Comparison of ENCODE assay signal across 27 cellular contexts in genomic region chr19:17104679-17105078, GRCh38. TPM values are rescaled to one million over a fixed set of nuclear protein-coding genes. Genes with fewer than 3 reads are reported as not detected.
DNase-seq lines count a peak whose midpoint lies in the region; ATAC-seq and TF ChIP-seq lines count a peak whose summit lies in the region.
"Had no signal": no experiment of that assay in that cellular context is flagged by ENCODE, and none has a peak within 500 bp of the region (broad histone marks: within the 10 kb centered on the region; RNA-seq: fewer than 3 reads in every experiment).

No MANE protein-coding gene starts in this region.

- H3F3A ChIP-seq in OCI-LY1 (ENCODE audit: insufficient read depth, low read length): no peaks in the 10 kb centered on the region

- H3K9me3 Mint-ChIP-seq in dendritic cell treated with granulocyte-macrophage colony-stimulating factor and Interleukin-4, amounts not matched to agents 40 ng/mL and 50 ng/mL, for 4 days: peaks cover 16% of the 10 kb centered on the region
- H3K9me3 Mint-ChIP-seq: activated naive CD4-positive, alpha-beta T cell treated with anti-CD3 and anti-CD28 coated beads, Interleukin-2, amount 50 U/mL, for 72 hours had no signal

- ATAC-seq in activated CD4-positive, CD25-positive, alpha-beta regulatory T cell treated with anti-CD3 and anti-CD28 coated beads, Interleukin-2, amount 50 U/mL, for 24 hours: peak; percentile 30 to 35
- no peak for ATAC-seq in HG02798 (IDR thresholded peaks at IDR 0.05; ENCODE audit: poor library complexity, unreplicated experiment)
- ATAC-seq: HCT116, left colon had no signal

- no peaks in the 10 kb centered on the region for H3K9me2 ChIP-seq in OCI-LY1 (ENCODE audit: low read depth, low read length)
- H3K9me2 ChIP-seq: SK-N-SH had no signal

- no peak for DNase-seq in activated CD4-positive, CD25-positive, alpha-beta regulatory T cell treated with anti-CD3 and anti-CD28 coated beads, Interleukin-2, amount 50 U/mL, for 72 hours
- no peak for DNase-seq in putamen (ENCODE audit: low spot score)
- DNase-seq in colonic mucosa: no peak
- DNase-seq in kidney glomerular epithelial cell (lab: John Stamatoyannopoulos, UW): no peak
- DNase-seq: 8988T; activated CD4-positive, alpha-beta T cell treated with anti-CD3 and anti-CD28 coated beads, Interleukin-2, amount 50 U/mL, for 4 hours; activated CD8-positive, alpha-beta memory T cell treated with anti-CD3 and anti-CD28 coated beads, Interleukin-2, amount 50 U/mL, for 48 hours; CD8-positive, alpha-beta memory T cell; dermis blood vessel endothelial cell; esophagus squamous epithelium; left colon; MV-4-11; NCI-H146; NCI-H446 treated with DMSO at 0.1 percent for 48 hours; sigmoid colon; SK-N-SH; stimulated activated CD4-positive, alpha-beta T cell treated with anti-CD3 and anti-CD28 coated beads, Interleukin-4, amount 100 ng/mL, for 4 hours; stimulated activated naive CD4-positive, alpha-beta T cell treated with Interleukin-2 at 50 U/mL for 16 hours; testis had no signal

- H3K9ac ChIP-seq in OCI-LY1 (ENCODE audit: low read length) (peak overlapping the region; percentile 5; the same call in 1 of the 2 replicates), colonic mucosa (ENCODE audit: low read depth in 2 of 2, low read length in 2 of 2) (no peak overlapping the region)
- H3K9ac ChIP-seq: KMS-11, SK-N-SH had no signal

- H3K27me3 ChIP-seq in OCI-LY1 (ENCODE audit: insufficient read depth, low read length): no peaks in the 10 kb centered on the region
- H3K27me3 ChIP-seq in colonic mucosa: no peaks in the 10 kb centered on the region
- H3K27me3 ChIP-seq: esophagus squamous epithelium, hepatocyte, sigmoid colon, testis had no signal

- no peak overlapping the region for H3K4me3 Mint-ChIP-seq in dendritic cell treated with granulocyte-macrophage colony-stimulating factor and Interleukin-4, amounts not matched to agents 40 ng/mL and 50 ng/mL, for 4 days
- H3K4me3 Mint-ChIP-seq: CD8-positive, alpha-beta memory T cell had no signal

- H3K36me3 ChIP-seq in OCI-LY1 (ENCODE audit: insufficient read depth, low read length) (peaks cover 59% of the 10 kb centered on the region), colonic mucosa (no peaks in the 10 kb centered on the region)

- no peaks in the 10 kb centered on the region for H4K20me1 ChIP-seq in OCI-LY1 (ENCODE audit: insufficient read depth, low read length)

- peaks cover 82% of the 10 kb centered on the region for H3K4me1 Mint-ChIP-seq in dendritic cell treated with granulocyte-macrophage colony-stimulating factor and Interleukin-4, amounts not matched to agents 40 ng/mL and 50 ng/mL, for 4 days (ENCODE audit: low read depth)

- H3K9me3 ChIP-seq in OCI-LY1 (ENCODE audit: low read length): no peaks in the 10 kb centered on the region
- H3K9me3 ChIP-seq in colonic mucosa: no peaks in the 10 kb centered on the region
- H3K9me3 ChIP-seq: sigmoid colon, SK-N-SH, testis had no signal

- intact Hi-C loops in dendritic cell treated with granulocyte-macrophage colony-stimulating factor and Interleukin-4, amounts not matched to agents 40 ng/mL and 50 ng/mL, for 4 days (cut with micrococcal nuclease): no loop called here
- intact Hi-C loops in colonic mucosa (cut with DNase I): no loop called here

- TF ChIP-seq CTCF in OCI-LY1 (IDR thresholded peaks at IDR 0.05; ENCODE audit: low read length): no peak
- no peak for TF ChIP-seq CTCF in colonic mucosa (IDR thresholded peaks at IDR 0.05)

- H3K4me3 ChIP-seq in OCI-LY1 (ENCODE audit: low read depth, low read length, poor library complexity, severe bottlenecking): no peak overlapping the region
- H3K4me3 ChIP-seq in colonic mucosa: no peak overlapping the region
- H3K4me3 ChIP-seq: esophagus squamous epithelium, hepatocyte, sigmoid colon, testis had no signal

- H3K27ac Mint-ChIP-seq in dendritic cell treated with granulocyte-macrophage colony-stimulating factor and Interleukin-4, amounts not matched to agents 40 ng/mL and 50 ng/mL, for 4 days: peak overlapping the region; percentile 87
- H3K27ac Mint-ChIP-seq: activated naive CD4-positive, alpha-beta T cell treated with anti-CD3 and anti-CD28 coated beads, Interleukin-2, amount 50 U/mL, for 72 hours had no signal

- no peak overlapping the region for H2AFZ ChIP-seq in OCI-LY1 (ENCODE audit: low read length)
- H2AFZ ChIP-seq: hepatocyte had no signal

- peak overlapping the region; percentile 83 for H3K27ac ChIP-seq in OCI-LY1 (ENCODE audit: low read depth, low read length, poor library complexity, severe bottlenecking)
- no peak overlapping the region for H3K27ac ChIP-seq in colonic mucosa
- H3K27ac ChIP-seq: hepatocyte, KMS-11, testis had no signal

- H3K4me2 ChIP-seq in OCI-LY1 (ENCODE audit: low read length): peak overlapping the region; percentile 50; the same call in 1 of the 2 replicates
- H3K4me2 ChIP-seq: hepatocyte, KMS-11, SK-N-SH had no signal

- no peaks in the 10 kb centered on the region for H3K79me2 ChIP-seq in OCI-LY1 (ENCODE audit: insufficient read depth, low read length)

- peaks cover 87% of the 10 kb centered on the region for H3K36me3 Mint-ChIP-seq in dendritic cell treated with granulocyte-macrophage colony-stimulating factor and Interleukin-4, amounts not matched to agents 40 ng/mL and 50 ng/mL, for 4 days (ENCODE audit: low read depth)

- peaks cover 73% of the 10 kb centered on the region for H3K4me1 ChIP-seq in OCI-LY1 (ENCODE audit: insufficient read depth, low read length, severe bottlenecking)
- H3K4me1 ChIP-seq in colonic mucosa: peaks cover 13% of the 10 kb centered on the region

- no peaks in the 10 kb centered on the region for H3K27me3 Mint-ChIP-seq in dendritic cell treated with granulocyte-macrophage colony-stimulating factor and Interleukin-4, amounts not matched to agents 40 ng/mL and 50 ng/mL, for 4 days
- H3K27me3 Mint-ChIP-seq: CD8-positive, alpha-beta memory T cell had no signal

RNA-seq across cellular contexts. Expression of gene MYO9B, which starts 29.1 kb away (rescaled TPM):
- 10 to 100 TPM; 56.5 to 89.2 TPM for total RNA-seq in colonic mucosa

RNA-seq across cellular contexts. Expression of gene HAUS8, which starts 29.4 kb away (rescaled TPM):
- 10 to 100 TPM; 10.6 to 29.8 TPM for total RNA-seq in colonic mucosa
